Comparison of ENCODE assay signal across 1 cellular context in the genomic region with DNA sequence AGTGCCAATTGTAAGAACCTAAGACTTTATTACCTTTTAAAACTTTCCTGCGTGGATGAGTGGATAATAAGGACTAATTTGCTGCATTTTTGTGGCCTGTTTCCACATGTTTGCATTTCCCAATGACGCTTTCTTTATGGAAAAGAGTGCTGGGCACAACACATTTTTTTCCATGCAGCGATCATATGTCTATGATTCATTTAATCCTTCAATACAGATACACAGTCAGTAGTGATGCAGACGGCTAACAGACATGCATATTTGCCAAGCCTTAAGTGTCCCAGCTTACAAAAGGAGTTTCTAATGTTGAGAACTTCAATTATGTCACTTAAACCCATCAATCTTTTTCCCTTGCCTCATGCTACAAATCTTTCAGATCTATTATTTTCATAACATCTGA.
TF ChIP-seq lines count a peak whose summit lies in the region.

No MANE protein-coding gene starts in this region.

TF ChIP-seq in SK-N-SH, 30 proteins besides CTCF, POLR2A, EP300 and RAD21 (continued from another document):
- TF ChIP-seq, protein P1, sequence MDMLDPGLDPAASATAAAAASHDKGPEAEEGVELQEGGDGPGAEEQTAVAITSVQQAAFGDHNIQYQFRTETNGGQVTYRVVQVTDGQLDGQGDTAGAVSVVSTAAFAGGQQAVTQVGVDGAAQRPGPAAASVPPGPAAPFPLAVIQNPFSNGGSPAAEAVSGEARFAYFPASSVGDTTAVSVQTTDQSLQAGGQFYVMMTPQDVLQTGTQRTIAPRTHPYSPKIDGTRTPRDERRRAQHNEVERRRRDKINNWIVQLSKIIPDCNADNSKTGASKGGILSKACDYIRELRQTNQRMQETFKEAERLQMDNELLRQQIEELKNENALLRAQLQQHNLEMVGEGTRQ (IDR thresholded peaks at IDR 0.05; ENCODE audit: borderline replicate concordance, low read depth, low read length) = no peak
- no peak for TF ChIP-seq FOXJ3 (CRISPR knock-in tag; IDR thresholded peaks at IDR 0.05)
- no peak for TF ChIP-seq YY1 (IDR thresholded peaks at IDR 0.05; ENCODE audit: low read depth)
- no peak for TF ChIP-seq GABPA (IDR thresholded peaks at IDR 0.05; ENCODE audit: low read depth)
- no peak for TF ChIP-seq SIN3A (IDR thresholded peaks at IDR 0.05; ENCODE audit: borderline replicate concordance, low read depth, low read length)
- TF ChIP-seq CHD2 (IDR thresholded peaks at IDR 0.05; ENCODE audit: low read length, partially characterized antibody) = no peak
- TF ChIP-seq TAF1 (IDR thresholded peaks at IDR 0.05; ENCODE audit: borderline replicate concordance, low read depth, low read length) = no peak
